Comparison of ENCODE assay signal across 10 cellular contexts in genomic region chr10:118523775-118524174, GRCh38.
"Had no signal": no experiment of that assay in that cellular context is flagged by ENCODE, and none has a peak within 500 bp of the region (broad histone marks: within the 10 kb centered on the region; RNA-seq: fewer than 3 reads in every experiment).

No MANE protein-coding gene starts in this region.

- H3K4me3 ChIP-seq: coronary artery, skin epidermis, thyroid gland had no signal

- H3K9me3 Mint-ChIP-seq: activated B cell treated with CpG ODN at 0.5 μM for 24 hours; activated naive CD8-positive, alpha-beta T cell treated with anti-CD3 and anti-CD28 coated beads, Interleukin-2, amount 50 U/mL, for 24 hours had no signal

- H3K27ac Mint-ChIP-seq: activated B cell treated with CpG ODN at 0.5 μM for 24 hours; activated CD4-positive, alpha-beta T cell treated with anti-CD3 and anti-CD28 coated beads, Interleukin-2, amount 10 ng/mL, durations not matched to agents 24 days and 14 days; activated naive CD8-positive, alpha-beta T cell treated with anti-CD3 and anti-CD28 coated beads, Interleukin-2, amount 50 U/mL, for 24 hours; naive thymus-derived CD4-positive, alpha-beta T cell had no signal

- H3K36me3 ChIP-seq: thyroid gland had no signal

- H3K4me3 Mint-ChIP-seq: activated B cell treated with CpG ODN at 0.5 μM for 24 hours; activated CD4-positive, alpha-beta T cell treated with anti-CD3 and anti-CD28 coated beads, Interleukin-2, amount 10 ng/mL, durations not matched to agents 24 days and 14 days; activated naive CD8-positive, alpha-beta T cell treated with anti-CD3 and anti-CD28 coated beads, Interleukin-2, amount 50 U/mL, for 24 hours; naive thymus-derived CD4-positive, alpha-beta T cell had no signal

- H3K9me3 ChIP-seq: thyroid gland had no signal

- H3K4me1 ChIP-seq: thyroid gland had no signal

- H3K4me1 Mint-ChIP-seq: activated B cell treated with CpG ODN at 0.5 μM for 24 hours; activated naive CD8-positive, alpha-beta T cell treated with anti-CD3 and anti-CD28 coated beads, Interleukin-2, amount 50 U/mL, for 24 hours had no signal

- H3K27me3 ChIP-seq: thyroid gland had no signal

- H3K27ac ChIP-seq: coronary artery, thyroid gland had no signal

- DNase-seq: activated B cell treated with CpG ODN at 0.5 μM for 24 hours; activated naive CD4-positive, alpha-beta T cell treated with Interleukin-2 at 50 U/mL for 16 hours; activated naive CD8-positive, alpha-beta T cell treated with anti-CD3 and anti-CD28 coated beads, Interleukin-2, amount 50 U/mL, for 24 hours; effector CD4-positive, alpha-beta T cell; left colon; naive thymus-derived CD4-positive, alpha-beta T cell; thyroid gland had no signal
